ENCODE assay signal across 8 cellular contexts in genomic region chr14:59482471-59483331, GRCh38. TPM values are rescaled to one million over a fixed set of nuclear protein-coding genes. Genes with fewer than 3 reads are reported as not detected.
DNase-seq lines count a peak whose midpoint lies in the region; ATAC-seq and TF ChIP-seq lines count a peak whose summit lies in the region.

No MANE protein-coding gene starts in this region.

- H4K5ac ChIP-seq in IMR-90 (ENCODE audit: low read depth, low read length): peak overlapping the region; percentile 67; the same call in 1 of the 2 replicates

- peaks cover 13% of the 10 kb centered on the region for H3K36me3 Mint-ChIP-seq in activated naive CD8-positive, alpha-beta T cell treated with anti-CD3 and anti-CD28 coated beads, Interleukin-2, amount 10 ng/mL, durations not matched to agents 7 days and 5 days

- H3K27ac ChIP-seq in IMR-90 (ENCODE audit: insufficient read depth, low read length) (peak overlapping the region; percentile 93), skin epidermis (peak overlapping the region in 17 of 21 experiments; percentile 1 to 98 (median 94))

- peak overlapping the region; percentile 97 for H3K14ac ChIP-seq in IMR-90 (replicated peaks; ENCODE audit: low read depth, low read length)

- ATAC-seq in IMR-90 (ENCODE audit: low read depth) (peak; percentile 30), HG03442 (IDR thresholded peaks at IDR 0.05; ENCODE audit: unreplicated experiment) (no peak), GM18505 (IDR thresholded peaks at IDR 0.05; ENCODE audit: unreplicated experiment) (no peak), GM19351 (IDR thresholded peaks at IDR 0.05; ENCODE audit: unreplicated experiment) (no peak)
- ATAC-seq in activated naive CD8-positive, alpha-beta T cell treated with anti-CD3 and anti-CD28 coated beads, Interleukin-2, amount 10 ng/mL, durations not matched to agents 7 days and 5 days (ENCODE audit: low read depth): no peak

- H3K9me1 ChIP-seq in IMR-90 (ENCODE audit: insufficient read depth, low read length): peaks cover 10% of the 10 kb centered on the region

- H3K18ac ChIP-seq in IMR-90 (ENCODE audit: low read depth, low read length): peak overlapping the region; percentile 93

- H3K27me3 ChIP-seq in IMR-90 (ENCODE audit: control insufficient read depth, insufficient read depth, low read length): no peaks in the 10 kb centered on the region

- peak overlapping the region; percentile 92 for H3K4me3 Mint-ChIP-seq in activated naive CD8-positive, alpha-beta T cell treated with anti-CD3 and anti-CD28 coated beads, Interleukin-2, amount 10 ng/mL, durations not matched to agents 7 days and 5 days

- in situ Hi-C loops in IMR-90 (cut with MboI; ENCODE audit: low sequenced_read_pairs): loop anchor here (25.0 kb wide), 1 partner anchor 605 kb away; the partner anchor contains the start of gene PCNX4

- H3K9me3 Mint-ChIP-seq in activated naive CD8-positive, alpha-beta T cell treated with anti-CD3 and anti-CD28 coated beads, Interleukin-2, amount 10 ng/mL, durations not matched to agents 7 days and 5 days: no peaks in the 10 kb centered on the region

- H3K27ac Mint-ChIP-seq in activated naive CD8-positive, alpha-beta T cell treated with anti-CD3 and anti-CD28 coated beads, Interleukin-2, amount 10 ng/mL, durations not matched to agents 7 days and 5 days: peak overlapping the region; percentile 91

- H3K4ac ChIP-seq in IMR-90 (ENCODE audit: low read depth, low read length): peak overlapping the region; percentile 97

- TSS peak; percentile 42 for BruUV-seq in IMR-90 (replicated peaks; lab: Mats Ljungman, UMichigan)

- peaks cover 47% of the 10 kb centered on the region for H3K4me1 Mint-ChIP-seq in activated naive CD8-positive, alpha-beta T cell treated with anti-CD3 and anti-CD28 coated beads, Interleukin-2, amount 10 ng/mL, durations not matched to agents 7 days and 5 days

- peak overlapping the region; percentile 79 to 88 for H4K8ac ChIP-seq in IMR-90 (ENCODE audit: low read depth in 2 of 2, low read length in 2 of 2)

- CTCF ChIA-PET in IMR-90 (lab: Yijun Ruan, JAX): interaction anchor here (0.6 to 2.6 kb wide), 2 partner anchors 11 to 744 kb away, joined by 3 to 12 read pairs; no protein-coding TSS in a partner anchor

- no peak for TF ChIP-seq CTCF in IMR-90 (conservative IDR thresholded peaks at IDR 0.05; ENCODE audit: low read depth, low read length)

- intact Hi-C loops in IMR-90 (cut with micrococcal nuclease): no loop called here

- peak overlapping the region; percentile 99 for H3K23ac ChIP-seq in IMR-90 (ENCODE audit: low read depth, low read length)

- H4K20me1 ChIP-seq in IMR-90 (ENCODE audit: insufficient read depth, low read length): peaks cover 17% of the 10 kb centered on the region; the same call in 1 of the 2 replicates

- peaks cover 9% of the 10 kb centered on the region for H3K4me1 ChIP-seq in IMR-90 (ENCODE audit: control insufficient read depth, insufficient read depth, low read length)

- no peak for TF ChIP-seq RAD21 in IMR-90 (IDR thresholded peaks at IDR 0.05; ENCODE audit: low read length)

- peak; percentile 31 for DNase-seq in DMS 273 treated with DMSO at 0.1 percent for 48 hours (lab: John Stamatoyannopoulos, UW)
- DNase-seq in IMR-90: peak; percentile 95
- no peak for DNase-seq in activated naive CD8-positive, alpha-beta T cell treated with anti-CD3 and anti-CD28 coated beads, Interleukin-2, amount 10 ng/mL, durations not matched to agents 7 days and 5 days

- POLR2A ChIA-PET in IMR-90 (lab: Charles Lee; ENCODE audit: unreplicated experiment): no interaction called here
- POLR2A ChIA-PET in activated naive CD8-positive, alpha-beta T cell treated with anti-CD3 and anti-CD28 coated beads, Interleukin-2, amount 10 ng/mL, durations not matched to agents 7 days and 5 days (lab: Charles Lee): interaction anchor here (1.2 to 1.7 kb wide), 3 partner anchors 18 to 294 kb away, joined by 4 to 20 read pairs (median 4); partner anchors contain the start of genes DAAM1 and GPR135

- H3K79me1 ChIP-seq in IMR-90 (ENCODE audit: low read depth in 1 of 2, low read length in 2 of 2): peaks cover 7 to 55% of the 10 kb centered on the region in 2 experiments

- peak overlapping the region; percentile 7 for H2AK9ac ChIP-seq in IMR-90 (replicated peaks; ENCODE audit: low read depth, low read length, poor library complexity)

- peak overlapping the region; percentile 97 for H2BK5ac ChIP-seq in IMR-90 (ENCODE audit: low read depth, low read length, poor library complexity, severe bottlenecking)

- no peaks in the 10 kb centered on the region for H3K27me3 Mint-ChIP-seq in activated naive CD8-positive, alpha-beta T cell treated with anti-CD3 and anti-CD28 coated beads, Interleukin-2, amount 10 ng/mL, durations not matched to agents 7 days and 5 days

- H2BK20ac ChIP-seq in IMR-90 (ENCODE audit: low read depth, low read length): peak overlapping the region; percentile 91

- H2BK120ac ChIP-seq in IMR-90 (ENCODE audit: low read depth, low read length): peak overlapping the region; percentile 92

- H3K4me3 ChIP-seq in IMR-90 (ENCODE audit: insufficient read depth, low read depth, low read length): peak overlapping the region; percentile 94
- peak overlapping the region; percentile 93 for H3K4me3 ChIP-seq in iPS-11a (ENCODE audit: low read depth, low read length)
- peak overlapping the region; percentile 61 to 98 (median 92) for H3K4me3 ChIP-seq in skin epidermis

- dilution Hi-C loops in IMR-90 (cut with HindIII; ENCODE audit: low sequenced_read_pairs, unreplicated experiment): no loop called here

- WGBS in IMR-90 (ENCODE audit: extremely low coverage in 2 of 2, insufficient read length in 1 of 2), 2 experiments: no CpG with 5 or more reads among the region's 6 CpGs

- peak overlapping the region; percentile 69; the same call in 2 of the 3 replicates for H2BK15ac ChIP-seq in IMR-90 (ENCODE audit: low read depth, low read length)

- no peaks in the 10 kb centered on the region for H3K9me3 ChIP-seq in IMR-90 (ENCODE audit: control insufficient read depth, insufficient read depth, low read length)

- H2AFZ ChIP-seq in IMR-90 (replicated peaks; ENCODE audit: low read length, poor library complexity): no peak overlapping the region

- H4K91ac ChIP-seq in IMR-90 (ENCODE audit: insufficient read depth, low read depth, low read length): peak overlapping the region; percentile 94

- TF ChIP-seq POLR2A in IMR-90 (IDR thresholded peaks at IDR 0.05; ENCODE audit: low read depth, low read length) (peak; percentile 87; the same call in 1 of the 2 replicates), GM18505 (IDR thresholded peaks at IDR 0.05; ENCODE audit: borderline replicate concordance, extremely low read depth, insufficient read depth, insufficient read length) (no peak)

- peak overlapping the region; percentile 50; the same call in 1 of the 2 replicates for H2AK5ac ChIP-seq in IMR-90 (ENCODE audit: low read depth, low read length)

- peaks cover 9% of the 10 kb centered on the region for H3K36me3 ChIP-seq in IMR-90 (ENCODE audit: control insufficient read depth, insufficient read depth, low read length)

- peak overlapping the region; percentile 87 for H3K4me2 ChIP-seq in IMR-90 (ENCODE audit: low read depth, low read length)

- H3K56ac ChIP-seq in IMR-90 (ENCODE audit: extremely low read depth, insufficient read depth, low read length): peak overlapping the region; percentile 99

- H3K9ac ChIP-seq in IMR-90 (ENCODE audit: low read depth, low read length): peak overlapping the region; percentile 99

TF ChIP-seq in IMR-90, 13 proteins besides CTCF, POLR2A, EP300 and RAD21 (continues in another document):
- TF ChIP-seq NFE2L2 (IDR thresholded peaks at IDR 0.05; ENCODE audit: low read depth, low read length): peak; percentile 92
- TF ChIP-seq USF2 (IDR thresholded peaks at IDR 0.05; ENCODE audit: low read depth, low read length): no peak
- peak; percentile 25; the same call in 1 of the 2 replicates for TF ChIP-seq MAFK (IDR thresholded peaks at IDR 0.05; ENCODE audit: low read depth, low read length)
- TF ChIP-seq MAZ (IDR thresholded peaks at IDR 0.05; ENCODE audit: borderline replicate concordance, low read depth, low read length): no peak
- no peak for TF ChIP-seq SMC3 (IDR thresholded peaks at IDR 0.05; ENCODE audit: low read depth, low read length)
- TF ChIP-seq FOS (IDR thresholded peaks at IDR 0.05; ENCODE audit: low read depth, low read length): peak; percentile 59; the same call in 1 of the 2 replicates

RNA-seq across cellular contexts. Expression of gene L3HYPDH, which starts 1.5 kb away (rescaled TPM):
- 40.9 and 54.7 TPM in 2 replicates for total RNA-seq in IMR-90 (2012; rRNA removed)
- polyA plus RNA-seq in IMR-90 (2012; rRNA removed): 45.3 and 49.1 TPM in 2 replicates
- 13.5 and 29.2 TPM in 2 replicates for polyA plus RNA-seq in IMR-90 (2012; cell fraction: cytosol; rRNA removed)
- 181 and 246 TPM in 2 replicates for polyA plus RNA-seq in IMR-90 (2012; cell fraction: nucleus; rRNA removed; ENCODE audit: low replicate concordance)
- total RNA-seq in activated naive CD8-positive, alpha-beta T cell treated with anti-CD3 and anti-CD28 coated beads, Interleukin-2, amount 10 ng/mL, durations not matched to agents 7 days and 5 days: 10 to 100 TPM; 23.5 to 32.8 TPM

RNA-seq across cellular contexts. Expression of gene JKAMP, which starts 1.6 kb away (rescaled TPM):
- total RNA-seq in IMR-90 (2012; rRNA removed): 62.2 and 124 TPM in 2 replicates
- polyA plus RNA-seq in IMR-90 (2012; rRNA removed): 90.1 and 101 TPM in 2 replicates
- 16.5 and 17.9 TPM in 2 replicates for polyA plus RNA-seq in IMR-90 (2012; cell fraction: cytosol; rRNA removed)
- polyA plus RNA-seq in IMR-90 (2012; cell fraction: nucleus; rRNA removed; ENCODE audit: low replicate concordance): 35.2 and 151 TPM in 2 replicates
- total RNA-seq in activated naive CD8-positive, alpha-beta T cell treated with anti-CD3 and anti-CD28 coated beads, Interleukin-2, amount 10 ng/mL, durations not matched to agents 7 days and 5 days: 10 to 100 TPM; 31.5 to 35.9 TPM

RNA-seq across cellular contexts. Expression of gene GPR135, which starts 17.5 kb away (rescaled TPM):
- total RNA-seq in IMR-90 (2012; rRNA removed): 1.3 and 1.7 TPM in 2 replicates
- 1.9 and 2.4 TPM in 2 replicates for polyA plus RNA-seq in IMR-90 (2012; rRNA removed)
- polyA plus RNA-seq in IMR-90 (2012; cell fraction: cytosol; rRNA removed): 0.17 and 1.6 TPM in 2 replicates
- polyA plus RNA-seq in IMR-90 (2012; cell fraction: nucleus; rRNA removed; ENCODE audit: low replicate concordance): 18.5 and 37.9 TPM in 2 replicates
- 1 to 10 TPM; 1.5 to 2.4 TPM for total RNA-seq in activated naive CD8-positive, alpha-beta T cell treated with anti-CD3 and anti-CD28 coated beads, Interleukin-2, amount 10 ng/mL, durations not matched to agents 7 days and 5 days
